In the genomic region with DNA sequence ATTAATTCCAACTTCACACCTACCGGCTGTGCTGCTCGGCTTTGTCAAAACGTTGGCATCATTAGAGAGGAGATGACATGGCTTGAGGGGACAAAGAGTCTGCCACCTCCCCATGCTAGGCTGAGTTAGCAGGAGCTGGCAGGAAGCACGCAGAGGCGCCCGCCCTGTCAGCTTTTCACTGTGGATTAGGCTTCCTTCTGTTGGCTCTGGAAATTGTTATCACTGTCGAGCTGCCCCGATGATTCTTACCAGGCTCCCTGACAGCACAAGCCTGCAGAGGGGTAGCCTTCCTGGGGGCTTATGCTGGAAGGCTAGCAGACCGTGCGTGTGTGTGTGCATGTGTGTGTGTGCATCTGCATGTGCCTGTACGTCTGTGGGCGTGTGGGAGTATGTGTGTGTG, we compare ENCODE assay signal across 30 cellular contexts.
DNase-seq lines count a peak whose midpoint lies in the region; ATAC-seq, FAIRE-seq and TF ChIP-seq lines count a peak whose summit lies in the region.
"Had no signal": no experiment of that assay in that cellular context is flagged by ENCODE, and none has a peak within 500 bp of the region (broad histone marks: within the 10 kb centered on the region; RNA-seq: fewer than 3 reads in every experiment).

No MANE protein-coding gene starts in this region.

- H3K4me1 Mint-ChIP-seq in mesothelial cell of epicardium: peaks cover 58% of the 10 kb centered on the region
- H3K4me1 Mint-ChIP-seq: activated CD4-positive, alpha-beta T cell treated with anti-CD3 and anti-CD28 coated beads for 36 hours; activated naive CD4-positive, alpha-beta T cell treated with anti-CD3 and anti-CD28 coated beads, Interleukin-2, amount 10 ng/mL, durations not matched to agents 7 days and 5 days; immature natural killer cell; naive thymus-derived CD8-positive, alpha-beta T cell had no signal

- FAIRE-seq in urothelium cell line (lab: Jason Lieb, UNC): peak; percentile 44
- FAIRE-seq: endothelial cell of umbilical vein, GM12891 had no signal

- TF ChIP-seq CTCF in mesothelial cell of epicardium (IDR thresholded peaks at IDR 0.05; ENCODE audit: unreplicated experiment): no peak

- H3K36me3 Mint-ChIP-seq in mesothelial cell of epicardium: no peaks in the 10 kb centered on the region
- H3K36me3 Mint-ChIP-seq: activated naive CD4-positive, alpha-beta T cell treated with anti-CD3 and anti-CD28 coated beads, Interleukin-2, amount 10 ng/mL, durations not matched to agents 7 days and 5 days; immature natural killer cell; naive thymus-derived CD8-positive, alpha-beta T cell had no signal

- no peaks in the 10 kb centered on the region for H3K9me3 Mint-ChIP-seq in mesothelial cell of epicardium
- H3K9me3 Mint-ChIP-seq: naive thymus-derived CD8-positive, alpha-beta T cell; T-helper 2 cell treated with Interferon-gamma antibody and Interleukin-4, amounts not matched to agents 5 μg/mL and 100 μg/mL, for 36 hours had no signal

- peak; percentile 48 to 93 for ATAC-seq in left cardiac atrium
- no peak for ATAC-seq in Right ventricle myocardium superior (ENCODE audit: poor library complexity)
- no peak for ATAC-seq in GM18861 (IDR thresholded peaks at IDR 0.05; ENCODE audit: unreplicated experiment)
- ATAC-seq: A549; activated CD4-positive, alpha-beta T cell treated with anti-CD3 and anti-CD28 coated beads for 36 hours; activated CD8-positive, alpha-beta T cell treated with anti-CD3 and anti-CD28 coated beads, Interleukin-2, amount 10 ng/mL, durations not matched to agents 7 days and 5 days; body of pancreas; gastroesophageal sphincter; left lung; naive thymus-derived CD8-positive, alpha-beta T cell; psoas muscle had no signal

- intact Hi-C loops in left cardiac atrium (cut with DNase I): no loop called here
- intact Hi-C loops in Right ventricle myocardium superior (cut with DNase I): no loop called here

- H3K27me3 Mint-ChIP-seq in mesothelial cell of epicardium (ENCODE audit: low read depth): no peaks in the 10 kb centered on the region
- H3K27me3 Mint-ChIP-seq: activated naive CD4-positive, alpha-beta T cell treated with anti-CD3 and anti-CD28 coated beads, Interleukin-2, amount 10 ng/mL, durations not matched to agents 7 days and 5 days had no signal

- no peak overlapping the region for H3K4me3 Mint-ChIP-seq in mesothelial cell of epicardium
- H3K4me3 Mint-ChIP-seq: activated CD4-positive, alpha-beta T cell treated with anti-CD3 and anti-CD28 coated beads for 36 hours; activated CD8-positive, alpha-beta T cell treated with anti-CD3 and anti-CD28 coated beads, Interleukin-2, amount 10 ng/mL, durations not matched to agents 7 days and 5 days; activated naive CD4-positive, alpha-beta T cell treated with anti-CD3 and anti-CD28 coated beads, Interleukin-2, amount 10 ng/mL, durations not matched to agents 7 days and 5 days; immature natural killer cell; naive thymus-derived CD8-positive, alpha-beta T cell; T-helper 2 cell treated with Interferon-gamma antibody and Interleukin-4, amounts not matched to agents 5 μg/mL and 100 μg/mL, for 36 hours had no signal

- DNase-seq in left cardiac atrium: no peak
- DNase-seq in Right ventricle myocardium superior: no peak
- peak; percentile 3 for DNase-seq in cerebellar cortex (ENCODE audit: low spot score)
- DNase-seq in mesothelial cell of epicardium (ENCODE audit: low spot score in 2 of 2, unreplicated experiment in 2 of 2): peak in 1 of 2 experiments; percentile 44
- no peak for DNase-seq in urothelium cell line (ENCODE audit: low spot score)
- DNase-seq in NCI-H128 (lab: John Stamatoyannopoulos, UW; ENCODE audit: unreplicated experiment): no peak
- no peak for DNase-seq in stimulated activated CD4-positive, alpha-beta T cell treated with anti-CD3 and anti-CD28 coated beads, Interleukin-12 subunit alpha, Interleukin-12 subunit beta, amount 100 ng/mL, for 4 hours
- DNase-seq: activated CD4-positive, alpha-beta T cell treated with anti-CD3 and anti-CD28 coated beads for 36 hours; activated CD8-positive, alpha-beta T cell treated with anti-CD3 and anti-CD28 coated beads, Interleukin-2, amount 10 ng/mL, durations not matched to agents 7 days and 5 days; activated naive CD4-positive, alpha-beta T cell treated with anti-CD3 and anti-CD28 coated beads, Interleukin-2, amount 10 ng/mL, durations not matched to agents 7 days and 5 days; body of pancreas; DMS153; H7; hypothalamus; immature natural killer cell; left lung; MM.1S; naive thymus-derived CD8-positive, alpha-beta T cell; NCI-H1417; NCI-H2029; NCI-H524 treated with DMSO at 0.1 percent for 48 hours; NK-92 treated with Interleukin-12 subunit alpha and Interleukin-12 subunit beta, amount 100 ng/mL, for 24 hours; psoas muscle; stimulated activated naive CD4-positive, alpha-beta T cell treated with Interleukin-2 at 50 U/mL for 16 hours had no signal

- H3K27ac Mint-ChIP-seq in mesothelial cell of epicardium: peak overlapping the region; percentile 82
- H3K27ac Mint-ChIP-seq: activated CD4-positive, alpha-beta T cell treated with anti-CD3 and anti-CD28 coated beads for 36 hours; activated CD8-positive, alpha-beta T cell treated with anti-CD3 and anti-CD28 coated beads, Interleukin-2, amount 10 ng/mL, durations not matched to agents 7 days and 5 days; activated naive CD4-positive, alpha-beta T cell treated with anti-CD3 and anti-CD28 coated beads, Interleukin-2, amount 10 ng/mL, durations not matched to agents 7 days and 5 days; immature natural killer cell; naive thymus-derived CD8-positive, alpha-beta T cell; T-helper 2 cell treated with Interferon-gamma antibody and Interleukin-4, amounts not matched to agents 5 μg/mL and 100 μg/mL, for 36 hours had no signal

Comparison
In these comparisons a context has a peak if more than half of its experiments do, and no peak if none do; other contexts are left out.
1. ATAC-seq: peak in left cardiac atrium (2 of 2); none in Right ventricle myocardium superior (single experiment) and GM18861 (single experiment).